In the genomic region with DNA sequence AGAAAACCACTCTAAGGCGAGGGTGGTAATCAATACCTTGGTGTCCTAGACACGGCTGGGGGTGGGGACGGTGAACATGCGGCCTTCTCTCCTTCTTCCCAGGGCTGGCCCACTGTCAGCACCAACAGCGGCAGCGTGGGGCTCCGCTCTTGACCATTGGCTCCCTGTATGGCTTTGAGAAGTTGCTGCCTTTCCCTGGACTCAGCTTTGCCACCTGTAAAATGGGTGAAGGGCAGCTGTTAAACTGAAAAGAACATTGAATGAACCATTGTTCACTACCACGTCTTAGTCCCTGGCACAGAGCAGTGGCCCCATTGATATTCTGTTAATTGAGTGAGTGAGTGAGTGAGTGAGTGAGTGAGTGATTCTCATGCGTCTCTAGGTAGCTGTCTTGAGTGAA, we compare ENCODE assay signal across 1 cellular context.
TF ChIP-seq lines count a peak whose summit lies in the region.

No MANE protein-coding gene starts in this region.

TF ChIP-seq in WTC11, 78 proteins besides CTCF, POLR2A, EP300 and RAD21 (continued from another document):
- TF ChIP-seq, protein P1, sequence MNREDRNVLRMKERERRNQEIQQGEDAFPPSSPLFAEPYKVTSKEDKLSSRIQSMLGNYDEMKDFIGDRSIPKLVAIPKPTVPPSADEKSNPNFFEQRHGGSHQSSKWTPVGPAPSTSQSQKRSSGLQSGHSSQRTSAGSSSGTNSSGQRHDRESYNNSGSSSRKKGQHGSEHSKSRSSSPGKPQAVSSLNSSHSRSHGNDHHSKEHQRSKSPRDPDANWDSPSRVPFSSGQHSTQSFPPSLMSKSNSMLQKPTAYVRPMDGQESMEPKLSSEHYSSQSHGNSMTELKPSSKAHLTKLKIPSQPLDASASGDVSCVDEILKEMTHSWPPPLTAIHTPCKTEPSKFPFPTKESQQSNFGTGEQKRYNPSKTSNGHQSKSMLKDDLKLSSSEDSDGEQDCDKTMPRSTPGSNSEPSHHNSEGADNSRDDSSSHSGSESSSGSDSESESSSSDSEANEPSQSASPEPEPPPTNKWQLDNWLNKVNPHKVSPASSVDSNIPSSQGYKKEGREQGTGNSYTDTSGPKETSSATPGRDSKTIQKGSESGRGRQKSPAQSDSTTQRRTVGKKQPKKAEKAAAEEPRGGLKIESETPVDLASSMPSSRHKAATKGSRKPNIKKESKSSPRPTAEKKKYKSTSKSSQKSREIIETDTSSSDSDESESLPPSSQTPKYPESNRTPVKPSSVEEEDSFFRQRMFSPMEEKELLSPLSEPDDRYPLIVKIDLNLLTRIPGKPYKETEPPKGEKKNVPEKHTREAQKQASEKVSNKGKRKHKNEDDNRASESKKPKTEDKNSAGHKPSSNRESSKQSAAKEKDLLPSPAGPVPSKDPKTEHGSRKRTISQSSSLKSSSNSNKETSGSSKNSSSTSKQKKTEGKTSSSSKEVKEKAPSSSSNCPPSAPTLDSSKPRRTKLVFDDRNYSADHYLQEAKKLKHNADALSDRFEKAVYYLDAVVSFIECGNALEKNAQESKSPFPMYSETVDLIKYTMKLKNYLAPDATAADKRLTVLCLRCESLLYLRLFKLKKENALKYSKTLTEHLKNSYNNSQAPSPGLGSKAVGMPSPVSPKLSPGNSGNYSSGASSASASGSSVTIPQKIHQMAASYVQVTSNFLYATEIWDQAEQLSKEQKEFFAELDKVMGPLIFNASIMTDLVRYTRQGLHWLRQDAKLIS (CRISPR knock-in tag; IDR thresholded peaks at IDR 0.05; ENCODE audit: borderline replicate concordance): no peak
- TF ChIP-seq, protein P2, sequence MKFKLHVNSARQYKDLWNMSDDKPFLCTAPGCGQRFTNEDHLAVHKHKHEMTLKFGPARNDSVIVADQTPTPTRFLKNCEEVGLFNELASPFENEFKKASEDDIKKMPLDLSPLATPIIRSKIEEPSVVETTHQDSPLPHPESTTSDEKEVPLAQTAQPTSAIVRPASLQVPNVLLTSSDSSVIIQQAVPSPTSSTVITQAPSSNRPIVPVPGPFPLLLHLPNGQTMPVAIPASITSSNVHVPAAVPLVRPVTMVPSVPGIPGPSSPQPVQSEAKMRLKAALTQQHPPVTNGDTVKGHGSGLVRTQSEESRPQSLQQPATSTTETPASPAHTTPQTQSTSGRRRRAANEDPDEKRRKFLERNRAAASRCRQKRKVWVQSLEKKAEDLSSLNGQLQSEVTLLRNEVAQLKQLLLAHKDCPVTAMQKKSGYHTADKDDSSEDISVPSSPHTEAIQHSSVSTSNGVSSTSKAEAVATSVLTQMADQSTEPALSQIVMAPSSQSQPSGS (CRISPR knock-in tag; IDR thresholded peaks at IDR 0.05; ENCODE audit: borderline replicate concordance, low read depth): no peak
- TF ChIP-seq NR1H2 (CRISPR knock-in tag; IDR thresholded peaks at IDR 0.05): no peak
